24 cellular contexts compared by ENCODE assay signal in the genomic region with DNA sequence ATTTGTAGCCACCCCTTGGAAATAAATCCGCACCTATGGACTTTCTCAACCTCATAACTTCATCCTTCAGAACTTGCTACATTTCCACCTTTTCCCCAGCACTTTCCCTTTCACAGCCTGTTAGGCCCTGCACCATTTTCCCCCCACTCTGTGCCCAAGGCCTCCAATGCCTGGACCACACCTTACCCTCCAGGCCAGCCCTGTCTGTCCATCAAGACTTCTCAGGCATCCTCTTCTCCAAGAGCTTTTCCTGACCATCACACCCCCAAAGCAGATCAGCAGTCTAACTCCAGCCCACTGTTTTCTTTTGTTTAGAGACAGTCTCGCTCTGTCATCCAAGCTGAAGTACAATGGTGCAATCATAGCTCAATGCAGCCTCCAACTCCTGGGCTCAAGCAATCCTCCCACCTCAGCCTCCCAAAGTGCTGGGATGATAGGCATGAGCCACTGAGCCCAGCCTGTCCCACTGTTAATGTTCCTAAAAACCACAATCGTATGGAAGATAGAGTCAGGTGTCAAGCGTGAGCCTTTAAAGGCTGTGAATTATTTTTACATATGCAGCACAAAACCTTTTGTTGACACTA.
DNase-seq lines count a peak whose midpoint lies in the region; ATAC-seq, FAIRE-seq and TF ChIP-seq lines count a peak whose summit lies in the region.
"Had no signal": no experiment of that assay in that cellular context is flagged by ENCODE, and none has a peak within 500 bp of the region (broad histone marks: within the 10 kb centered on the region; RNA-seq: fewer than 3 reads in every experiment).

No MANE protein-coding gene starts in this region.

- no peaks in the 10 kb centered on the region for H3K9me2 ChIP-seq in SK-N-SH

- CTCF ChIA-PET in SK-N-SH (lab: Yijun Ruan, JAX) (interaction anchor here (1.3 kb wide), 1 partner anchor 43 kb away, joined by 3 read pairs; no protein-coding TSS in a partner anchor), RWPE1 (lab: Yijun Ruan, JAX) (interaction anchor here (0.8 kb wide), 1 partner anchor 11 kb away, joined by 5 read pairs; no protein-coding TSS in a partner anchor)

- H3K9me3 ChIP-seq in SK-N-SH (no peaks in the 10 kb centered on the region), keratinocyte (ENCODE audit: control insufficient read depth, low read depth, low read length) (no peaks in the 10 kb centered on the region)
- H3K9me3 ChIP-seq: gastroesophageal sphincter, lower lobe of right lung had no signal

- no peak for ATAC-seq in SK-N-SH treated with all-trans-retinoic acid at 6 μM for 48 hours
- no peak for ATAC-seq in GM18861 (IDR thresholded peaks at IDR 0.05; ENCODE audit: unreplicated experiment)
- ATAC-seq: gastroesophageal sphincter, T-cell had no signal

- TF ChIP-seq CTCF in SK-N-SH (IDR thresholded peaks at IDR 0.05), result no peak
- TF ChIP-seq CTCF in RWPE1 (conservative IDR thresholded peaks at IDR 0.05; ENCODE audit: low read depth), result no peak
- no peak for TF ChIP-seq CTCF in keratinocyte (optimal IDR thresholded peaks at IDR 0.05 in 1 of 3, IDR thresholded peaks at IDR 0.05 in 1 of 3, conservative IDR thresholded peaks at IDR 0.05 in 1 of 3; ENCODE audit: extremely low read depth in 1 of 3, insufficient read depth in 2 of 3, low read length in 3 of 3)
- no peak for TF ChIP-seq CTCF in type B pancreatic cell (conservative IDR thresholded peaks at IDR 0.05)

- H3K36me3 Mint-ChIP-seq in type B pancreatic cell (peaks cover 19% of the 10 kb centered on the region), immature natural killer cell (no peaks in the 10 kb centered on the region)
- H3K36me3 Mint-ChIP-seq: IgD-negative memory B cell, T-cell had no signal

- peak overlapping the region; percentile 31 for H3K4me2 ChIP-seq in SK-N-SH
- H3K4me2 ChIP-seq in keratinocyte (ENCODE audit: control insufficient read depth, extremely low read depth, insufficient read depth, low read depth, low read length), result peak overlapping the region; percentile 65

- H3K27me3 ChIP-seq in SK-N-SH (ENCODE audit: insufficient read depth), result no peaks in the 10 kb centered on the region
- no peaks in the 10 kb centered on the region for H3K27me3 ChIP-seq in keratinocyte (ENCODE audit: control insufficient read depth, extremely low read depth, insufficient read depth, low read length)
- H3K27me3 ChIP-seq: gastroesophageal sphincter had no signal

- no peak for TF ChIP-seq EP300 in SK-N-SH (IDR thresholded peaks at IDR 0.05; ENCODE audit: borderline replicate concordance in 1 of 2, low read depth in 1 of 2, low read length in 1 of 2)

- peaks cover 54% of the 10 kb centered on the region; the same call in 1 of the 2 replicates for H3K79me2 ChIP-seq in SK-N-SH (ENCODE audit: insufficient read depth)
- peaks cover 54% of the 10 kb centered on the region for H3K79me2 ChIP-seq in keratinocyte (ENCODE audit: control insufficient read depth, insufficient read depth, low read length)

- H3K27me3 Mint-ChIP-seq in type B pancreatic cell (no peaks in the 10 kb centered on the region), immature natural killer cell (ENCODE audit: low read depth in 3 of 3) (peaks cover 3 to 8% (median 6%) of the 10 kb centered on the region in 3 donors)
- H3K27me3 Mint-ChIP-seq: brain had no signal

- H3K9me1 ChIP-seq in keratinocyte (ENCODE audit: control insufficient read depth, extremely low read depth, insufficient read depth, low read length), result no peaks in the 10 kb centered on the region

- no peak for FAIRE-seq in keratinocyte (lab: Jason Lieb, UNC)

- H3K4me1 Mint-ChIP-seq in type B pancreatic cell (ENCODE audit: unreplicated experiment), result peaks cover 46% of the 10 kb centered on the region
- H3K4me1 Mint-ChIP-seq in immature natural killer cell, result no peaks in the 10 kb centered on the region

- dilution Hi-C loops in keratinocyte (cut with MboI; ENCODE audit: extremely low pct_ligation_motif_present, low sequenced_read_pairs), result no loop called here

- H3K27ac ChIP-seq in SK-N-SH (ENCODE audit: low read depth in 2 of 2, low read length in 1 of 2) (peak overlapping the region in 1 of 2 experiments; percentile 75; a peak in 2 of 4 replicates), RWPE1 (peak overlapping the region; percentile 55), keratinocyte (ENCODE audit: control insufficient read depth, insufficient read depth, low read length) (peak overlapping the region; percentile 44)
- H3K27ac ChIP-seq: 22Rv1, gastroesophageal sphincter, lower lobe of right lung had no signal

- no peak for DNase-seq in SK-N-SH
- no peak for DNase-seq in RWPE1 (ENCODE audit: low spot score)
- DNase-seq in keratinocyte (ENCODE audit: low read depth, low spot score), result no peak
- DNase-seq in type B pancreatic cell (ENCODE audit: extremely low spot score, unreplicated experiment), result no peak
- DNase-seq in HUDEP-2 (lab: John Stamatoyannopoulos, UW; ENCODE audit: unreplicated experiment in 76 of 76), result no peak
- DNase-seq in immature natural killer cell, result no peak
- DNase-seq: activated CD4-positive, alpha-beta T cell treated with anti-CD3 and anti-CD28 coated beads for 1 hour; activated CD8-positive, alpha-beta memory T cell treated with anti-CD3 and anti-CD28 coated beads for 24 hours; activated T-cell treated with anti-CD3 and anti-CD28 coated beads, Interleukin-2, amount 50 U/mL, for 1 hour; DMS79; effector CD4-positive, alpha-beta T cell; hypothalamus; lower lobe of right lung; NCI-H1105 treated with DMSO at 0.1 percent for 48 hours; SIG-M5; stimulated activated CD4-positive, alpha-beta T cell treated with anti-CD3 and anti-CD28 coated beads, Interleukin-2, amount 100 ng/mL, for 24 hours; T-cell had no signal

- no peak overlapping the region for H2AFZ ChIP-seq in SK-N-SH (ENCODE audit: low read depth)
- H2AFZ ChIP-seq in keratinocyte (ENCODE audit: control insufficient read depth, low read length), result no peak overlapping the region

- WGBS in SK-N-SH (ENCODE audit: low lambda C conversion rate), result 94% methylated on average over 4 of the region's 4 CpGs

- H3K4me3 Mint-ChIP-seq in type B pancreatic cell (no peak overlapping the region), immature natural killer cell (no peak overlapping the region)
- H3K4me3 Mint-ChIP-seq: brain, T-cell had no signal

- H3K36me3 ChIP-seq in SK-N-SH (replicated peaks in 1 of 2; ENCODE audit: control insufficient read depth in 1 of 2, insufficient read depth in 2 of 2, low read length in 1 of 2) (peaks cover 0 to 3% of the 10 kb centered on the region in 2 experiments), keratinocyte (ENCODE audit: control insufficient read depth in 2 of 2, extremely low read depth in 1 of 2, insufficient read depth in 2 of 2, low read length in 2 of 2) (peaks cover 2 to 5% of the 10 kb centered on the region in 2 experiments)
- H3K36me3 ChIP-seq: lower lobe of right lung had no signal

- no peaks in the 10 kb centered on the region for H3K9me3 Mint-ChIP-seq in type B pancreatic cell
- no peaks in the 10 kb centered on the region for H3K9me3 Mint-ChIP-seq in immature natural killer cell
- H3K9me3 Mint-ChIP-seq: T-cell had no signal

- peaks cover 0 to 38% of the 10 kb centered on the region in 2 experiments; a peak in 2 of 4 replicates for H3K4me1 ChIP-seq in SK-N-SH (ENCODE audit: control insufficient read depth in 1 of 2, insufficient read depth in 2 of 2, low read depth in 1 of 2, low read length in 1 of 2)
- peaks cover 74% of the 10 kb centered on the region for H3K4me1 ChIP-seq in keratinocyte (ENCODE audit: control insufficient read depth, extremely low read depth, insufficient read depth, low read length)

- H4K20me1 ChIP-seq in SK-N-SH (ENCODE audit: insufficient read depth) (peaks cover 40% of the 10 kb centered on the region), keratinocyte (ENCODE audit: control insufficient read depth, extremely low read depth, insufficient read depth, low read length) (no peaks in the 10 kb centered on the region)

- peaks cover 26% of the 10 kb centered on the region for H3F3A ChIP-seq in SK-N-SH (replicated peaks; ENCODE audit: insufficient read depth)

- POLR2A ChIA-PET in SK-N-SH (lab: Yijun Ruan, JAX) (no interaction called here), RWPE1 (lab: Yijun Ruan, JAX; ENCODE audit: low non-redundant PET) (no interaction called here)

- H3K27ac Mint-ChIP-seq in type B pancreatic cell (peak overlapping the region; percentile 47), immature natural killer cell (no peak overlapping the region)
- H3K27ac Mint-ChIP-seq: IgD-negative memory B cell, T-cell had no signal

- H3K4me3 ChIP-seq in SK-N-SH (ENCODE audit: low read depth in 2 of 2, low read length in 1 of 2), result no peak overlapping the region
- no peak overlapping the region for H3K4me3 ChIP-seq in keratinocyte (ENCODE audit: control insufficient read depth in 2 of 3, extremely low read depth in 1 of 3, insufficient read depth in 2 of 3, low read depth in 1 of 3, low read length in 3 of 3)
- H3K4me3 ChIP-seq: gastroesophageal sphincter, lower lobe of right lung, skin epidermis had no signal

- TF ChIP-seq RAD21 in SK-N-SH (IDR thresholded peaks at IDR 0.05; ENCODE audit: low read length), result no peak

- H3K9ac ChIP-seq in SK-N-SH (no peak overlapping the region), keratinocyte (ENCODE audit: control insufficient read depth, extremely low read depth, insufficient read depth, low read length) (peak overlapping the region; percentile 9)

TF ChIP-seq in SK-N-SH, 30 proteins besides CTCF, POLR2A, EP300 and RAD21 (continues in another document):
- TF ChIP-seq TAF1 (IDR thresholded peaks at IDR 0.05; ENCODE audit: borderline replicate concordance, low read depth, low read length), result no peak
- TF ChIP-seq FOSL2 (IDR thresholded peaks at IDR 0.05; ENCODE audit: borderline replicate concordance, low read depth), result no peak

TF ChIP-seq in SK-N-SH treated with all-trans-retinoic acid at 6 μM for 48 hours, 23 proteins besides CTCF, POLR2A, EP300 and RAD21:
- TF ChIP-seq ZNF565 (CRISPR knock-in tag; conservative IDR thresholded peaks at IDR 0.05; ENCODE audit: low read depth) (no peak), BACH2 (CRISPR knock-in tag; IDR thresholded peaks at IDR 0.05; ENCODE audit: borderline replicate concordance) (no peak), TCF4 (CRISPR knock-in tag; IDR thresholded peaks at IDR 0.05; ENCODE audit: borderline replicate concordance) (no peak), ZNF8 (CRISPR knock-in tag; IDR thresholded peaks at IDR 0.05) (no peak)
TF ChIP-seq in SK-N-SH treated with all-trans-retinoic acid at 6 μM for 48 hours: peak in this region for 0.
